23 cellular contexts compared by ENCODE assay signal in genomic region chr1:83531910-83532309, GRCh38.
"Had no signal": no experiment of that assay in that cellular context is flagged by ENCODE, and none has a peak within 500 bp of the region (broad histone marks: within the 10 kb centered on the region; RNA-seq: fewer than 3 reads in every experiment).

No MANE protein-coding gene starts in this region.

- FAIRE-seq: endothelial cell of umbilical vein had no signal

- DNase-seq: activated CD4-positive, alpha-beta memory T cell treated with anti-CD3 and anti-CD28 coated beads for 36 hours; activated CD4-positive, alpha-beta T cell treated with anti-CD3 and anti-CD28 coated beads for 48 hours; activated effector memory CD4-positive, alpha-beta T cell treated with anti-CD3 and anti-CD28 coated beads, Interleukin-2, amount 50 U/mL, for 16 hours; activated naive CD4-positive, alpha-beta T cell treated with anti-CD3 and anti-CD28 coated beads, Interleukin-2, amount 50 U/mL, for 16 hours; activated T-cell treated with anti-CD3 and anti-CD28 coated beads, Interleukin-2, amount 50 U/mL, for 72 hours; aorta; caudate nucleus; dermis blood vessel endothelial cell; effector CD8-positive, alpha-beta T cell; heart left ventricle; left lung; naive thymus-derived CD4-positive, alpha-beta T cell; spleen; stimulated activated CD4-positive, alpha-beta T cell treated with anti-CD3 and anti-CD28 coated beads, Interleukin-4, amount 100 ng/mL, for 1 hour; stimulated activated naive CD4-positive, alpha-beta T cell; testis; trophoblast cell; uterus had no signal

- H3K27ac ChIP-seq: gastroesophageal sphincter, heart left ventricle, left lung, prostate gland, spleen, testis, uterus had no signal

- ATAC-seq: activated T-cell treated with anti-CD3 and anti-CD28 coated beads, Interleukin-2, amount 50 U/mL, for 72 hours; esophagus mucosa; gastroesophageal sphincter; heart left ventricle; left lung; naive thymus-derived CD4-positive, alpha-beta T cell had no signal

- H3K4me3 ChIP-seq: gastroesophageal sphincter, heart left ventricle, left lung, prostate gland, spleen, testis, uterus had no signal

- H3K36me3 Mint-ChIP-seq: activated CD4-positive, alpha-beta memory T cell treated with anti-CD3 and anti-CD28 coated beads for 36 hours; brain had no signal

- H3K9me3 ChIP-seq: gastroesophageal sphincter, prostate gland, testis, uterus had no signal

- H3K4me1 ChIP-seq: gastroesophageal sphincter, left lung, prostate gland, spleen, testis, uterus had no signal

- H3K27ac Mint-ChIP-seq: activated CD4-positive, alpha-beta memory T cell treated with anti-CD3 and anti-CD28 coated beads for 36 hours; activated T-cell treated with anti-CD3 and anti-CD28 coated beads, Interleukin-2, amount 50 U/mL, for 72 hours; brain had no signal

- H3K36me3 ChIP-seq: gastroesophageal sphincter, heart left ventricle, left lung, prostate gland, spleen, uterus had no signal

- H3K27me3 ChIP-seq: gastroesophageal sphincter, heart left ventricle, left lung, spleen, testis, uterus had no signal
